In the genomic region with DNA sequence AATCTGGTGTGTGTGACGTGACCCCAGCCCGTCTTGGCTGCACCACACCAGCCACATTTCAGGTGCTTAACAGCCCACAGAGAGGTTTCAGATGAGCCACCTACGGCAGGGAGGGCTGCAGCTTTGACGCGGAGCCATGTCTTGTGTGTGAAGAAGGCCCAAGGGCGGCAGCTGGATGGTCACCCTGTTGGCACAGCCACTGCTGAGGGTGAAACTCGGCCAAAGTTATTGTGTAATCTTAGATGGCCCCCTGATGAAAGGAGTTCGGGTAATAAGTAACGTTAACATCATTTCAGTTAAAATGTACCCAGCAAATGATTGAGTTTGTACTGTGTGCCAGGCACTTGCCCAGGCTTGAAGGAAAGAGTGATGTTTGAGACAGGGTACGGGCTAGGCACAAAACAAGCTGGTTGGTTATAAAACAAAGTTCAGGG, we compare ENCODE assay signal across 12 cellular contexts.
DNase-seq lines count a peak whose midpoint lies in the region; ATAC-seq lines count a peak whose summit lies in the region.
"Had no signal": no experiment of that assay in that cellular context is flagged by ENCODE, and none has a peak within 500 bp of the region (broad histone marks: within the 10 kb centered on the region; RNA-seq: fewer than 3 reads in every experiment).

No MANE protein-coding gene starts in this region.

- H3K4me1 ChIP-seq in CD4-positive, CD25-positive, alpha-beta regulatory T cell (ENCODE audit: control insufficient read depth, insufficient read depth, low read length, poor library complexity, severe bottlenecking) = no peaks in the 10 kb centered on the region

- H3K9me3 ChIP-seq in CD4-positive, CD25-positive, alpha-beta regulatory T cell (ENCODE audit: control insufficient read depth in 2 of 2, low read length in 2 of 2) = no peaks in the 10 kb centered on the region
- H3K9me3 ChIP-seq: BLaER1 treated with 17β-estradiol and CSF1 and Interleukin-3, amounts not matched to agents 10 nM and 100 nM had no signal

- no peak overlapping the region for H3K4me3 ChIP-seq in CD4-positive, CD25-positive, alpha-beta regulatory T cell (ENCODE audit: low read depth, low read length)
- H3K4me3 ChIP-seq: BLaER1 treated with 17β-estradiol and CSF1 and Interleukin-3, amounts not matched to agents 10 nM and 100 nM; GM23248; skin epidermis had no signal

- H3K36me3 ChIP-seq in CD4-positive, CD25-positive, alpha-beta regulatory T cell (ENCODE audit: control insufficient read depth, insufficient read depth, low read length) = peaks cover 80% of the 10 kb centered on the region

- ATAC-seq in CD4-positive, CD25-positive, alpha-beta regulatory T cell (ENCODE audit: low read depth in 2 of 2) = no peak
- ATAC-seq in GM19468 (IDR thresholded peaks at IDR 0.05; ENCODE audit: extremely low read depth, unreplicated experiment) = peak; percentile 83
- ATAC-seq in activated T-helper 17 cell treated with anti-CD3 and anti-CD28 coated beads, Interleukin-2, amount 50 U/mL, for 72 hours (replicated peaks) = no peak

- no peak for DNase-seq in CD4-positive, CD25-positive, alpha-beta regulatory T cell
- peak; percentile 70 for DNase-seq in myocyte (ENCODE audit: low read depth)
- DNase-seq in NCI-H524 (lab: John Stamatoyannopoulos, UW) = no peak
- no peak for DNase-seq in stimulated activated CD4-positive, alpha-beta T cell treated with anti-CD3 and anti-CD28 coated beads, Interleukin-15, amount 100 ng/mL, for 24 hours
- DNase-seq in NCI-H82 treated with DMSO at 0.1 percent for 48 hours (lab: John Stamatoyannopoulos, UW; ENCODE audit: unreplicated experiment) = no peak
- no peak for DNase-seq in activated T-cell treated with anti-CD3 and anti-CD28 coated beads, Interleukin-2, amount 50 U/mL, for 48 hours
- DNase-seq: anterior cingulate cortex, GM23248 had no signal

- peaks cover 1 to 7% (median 4%) of the 10 kb centered on the region in 4 donors for H3K4me1 Mint-ChIP-seq in CD4-positive, CD25-positive, alpha-beta regulatory T cell
- H3K4me1 Mint-ChIP-seq in activated T-helper 17 cell treated with anti-CD3 and anti-CD28 coated beads, Interleukin-2, amount 50 U/mL, for 72 hours = peaks cover 4% of the 10 kb centered on the region

- peak overlapping the region in 2 of 3 donors; percentile 14 to 42 for H3K27ac Mint-ChIP-seq in CD4-positive, CD25-positive, alpha-beta regulatory T cell
- peak overlapping the region; percentile 72 for H3K27ac Mint-ChIP-seq in activated T-helper 17 cell treated with anti-CD3 and anti-CD28 coated beads, Interleukin-2, amount 50 U/mL, for 72 hours

- no peak overlapping the region for H3K27ac ChIP-seq in CD4-positive, CD25-positive, alpha-beta regulatory T cell (ENCODE audit: insufficient read depth, low read length, poor library complexity, severe bottlenecking)
- H3K27ac ChIP-seq: GM23248 had no signal

- H3K9me3 Mint-ChIP-seq in CD4-positive, CD25-positive, alpha-beta regulatory T cell = no peaks in the 10 kb centered on the region
- H3K9me3 Mint-ChIP-seq in activated T-helper 17 cell treated with anti-CD3 and anti-CD28 coated beads, Interleukin-2, amount 50 U/mL, for 72 hours = no peaks in the 10 kb centered on the region

- H3K27me3 Mint-ChIP-seq in CD4-positive, CD25-positive, alpha-beta regulatory T cell = no peaks in the 10 kb centered on the region
- no peaks in the 10 kb centered on the region for H3K27me3 Mint-ChIP-seq in activated T-helper 17 cell treated with anti-CD3 and anti-CD28 coated beads, Interleukin-2, amount 50 U/mL, for 72 hours

- no peaks in the 10 kb centered on the region for H3K27me3 ChIP-seq in CD4-positive, CD25-positive, alpha-beta regulatory T cell (ENCODE audit: control insufficient read depth, insufficient read depth, low read length)
- H3K27me3 ChIP-seq: BLaER1 treated with 17β-estradiol and CSF1 and Interleukin-3, amounts not matched to agents 10 nM and 100 nM had no signal

- H3K4me3 Mint-ChIP-seq in CD4-positive, CD25-positive, alpha-beta regulatory T cell = no peak overlapping the region
- no peak overlapping the region for H3K4me3 Mint-ChIP-seq in activated T-helper 17 cell treated with anti-CD3 and anti-CD28 coated beads, Interleukin-2, amount 50 U/mL, for 72 hours

- peaks cover 42% of the 10 kb centered on the region for H3K36me3 Mint-ChIP-seq in CD4-positive, CD25-positive, alpha-beta regulatory T cell
- H3K36me3 Mint-ChIP-seq in activated T-helper 17 cell treated with anti-CD3 and anti-CD28 coated beads, Interleukin-2, amount 50 U/mL, for 72 hours (ENCODE audit: low read depth) = peaks cover 91% of the 10 kb centered on the region
